Comparison of ENCODE assay signal across 15 cellular contexts in the genomic region with DNA sequence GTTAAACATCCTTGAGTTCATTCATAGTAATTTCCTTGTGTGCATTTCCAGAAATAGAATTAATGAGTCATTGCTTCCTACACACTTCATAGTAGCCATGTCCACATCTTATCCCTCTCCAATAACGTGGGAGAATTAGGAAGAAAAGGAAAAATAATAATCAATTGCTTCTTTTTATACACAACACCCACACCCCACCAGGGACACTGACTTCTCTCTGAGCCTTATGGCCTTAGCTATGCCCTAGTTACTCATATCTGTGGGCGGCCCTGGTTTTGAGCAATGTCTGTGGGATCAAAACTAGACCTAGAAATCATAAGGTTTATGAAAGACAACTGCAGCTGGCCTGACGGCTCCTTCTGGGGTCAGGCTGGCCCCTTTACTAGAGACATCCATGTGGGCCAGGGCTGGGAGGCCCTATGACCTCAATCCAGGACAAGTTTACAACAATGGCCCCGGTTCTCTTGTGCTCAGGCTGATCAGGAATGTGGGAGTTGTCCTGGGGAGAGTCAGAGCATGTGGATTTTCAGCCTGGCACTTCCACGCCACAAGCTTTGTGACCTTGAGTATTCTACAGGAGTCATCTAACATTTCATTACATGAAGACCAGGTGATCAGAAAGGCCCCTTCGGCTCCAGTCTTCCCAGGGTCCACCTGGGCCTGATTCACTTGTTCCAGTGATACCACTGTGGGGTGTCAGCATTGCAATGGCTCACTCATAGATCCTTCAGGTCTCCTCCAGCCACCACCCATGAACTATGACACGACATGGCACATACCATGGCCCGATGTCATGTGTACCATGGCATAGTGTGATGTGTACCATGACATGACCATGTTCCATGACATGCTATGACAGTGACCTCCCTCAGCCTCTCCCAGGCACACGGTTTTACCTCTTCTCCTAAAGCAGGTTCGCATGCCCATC. TPM values are rescaled to one million over a fixed set of nuclear protein-coding genes. Genes with fewer than 3 reads are reported as not detected.
DNase-seq lines count a peak whose midpoint lies in the region; ATAC-seq, FAIRE-seq and TF ChIP-seq lines count a peak whose summit lies in the region.
"Not testable (repeated sequence)": the region's sequence is repeated elsewhere in the genome, so short reads cannot be mapped to it uniquely, and the experiment has no call there.
"Had no signal": no experiment of that assay in that cellular context is flagged by ENCODE, and none has a peak within 500 bp of the region (broad histone marks: within the 10 kb centered on the region; RNA-seq: fewer than 3 reads in every experiment).

No MANE protein-coding gene starts in this region.

- not testable (repeated sequence) for H2AFZ ChIP-seq in fibroblast of lung (ENCODE audit: low read length)

- not testable (repeated sequence) for H3K36me3 ChIP-seq in fibroblast of lung (ENCODE audit: control insufficient read depth, insufficient read depth, low read length); psoas muscle (ENCODE audit: insufficient read depth in 1 of 2, low read depth in 1 of 2); upper lobe of right lung

- H3K27me3 ChIP-seq in fibroblast of lung (ENCODE audit: control insufficient read depth, insufficient read depth, low read length); psoas muscle (ENCODE audit: insufficient read depth in 3 of 3, low read length in 2 of 3); upper lobe of right lung: not testable (repeated sequence)

- intact Hi-C loops in psoas muscle (cut with DNase I); upper lobe of right lung (cut with DNase I): not testable (repeated sequence)

- H3K4me2 ChIP-seq in fibroblast of lung (ENCODE audit: extremely low read depth, insufficient read depth, low read length), result not testable (repeated sequence)

- H4K20me1 ChIP-seq in fibroblast of lung (ENCODE audit: control insufficient read depth, extremely low read depth, insufficient read depth, low read length), result not testable (repeated sequence)

- not testable (repeated sequence) for H3K9me3 ChIP-seq in fibroblast of lung (ENCODE audit: control insufficient read depth, insufficient read depth, low read depth, low read length); psoas muscle; upper lobe of right lung

- WGBS in psoas muscle, 3 donors, result 71 to 80% (median 74%) methylated on average over 9 of the region's 10 CpGs

- not testable (repeated sequence) for TF ChIP-seq CTCF in fibroblast of lung (conservative IDR thresholded peaks at IDR 0.05 in 1 of 2, IDR thresholded peaks at IDR 0.05 in 1 of 2; ENCODE audit: low read depth in 1 of 2, low read length in 2 of 2); psoas muscle (IDR thresholded peaks at IDR 0.05); upper lobe of right lung (IDR thresholded peaks at IDR 0.05)

- ATAC-seq in activated CD4-positive, CD25-positive, alpha-beta regulatory T cell treated with anti-CD3 and anti-CD28 coated beads, Interleukin-2, amount 50 U/mL, for 24 hours, result peak; percentile 17 to 45
- ATAC-seq in psoas muscle (peak; percentile 28 to 62 (median 55)), upper lobe of right lung (peak; percentile 89)

- DNase-seq in EH (ENCODE audit: low read depth) (peak; percentile 68), amniotic stem cell (lab: John Stamatoyannopoulos, UW) (peak; percentile 15), fibroblast of lung (ENCODE audit: low read depth in 2 of 2) (peak; percentile 66 to 71)
- DNase-seq in HTR-8/SVneo (ENCODE audit: insufficient read length, low spot score); psoas muscle; upper lobe of right lung: not testable (repeated sequence)

- not testable (repeated sequence) for H3K79me2 ChIP-seq in fibroblast of lung (ENCODE audit: control insufficient read depth, insufficient read depth, low read length)

- not testable (repeated sequence) for H3K27ac ChIP-seq in fibroblast of lung (ENCODE audit: insufficient read depth, low read length); psoas muscle; upper lobe of right lung

- H3K9ac ChIP-seq in fibroblast of lung (ENCODE audit: insufficient read depth, low read length), result not testable (repeated sequence)

- FAIRE-seq in HTR-8/SVneo (lab: Jason Lieb, UNC) (peak; percentile 77), islet of Langerhans (lab: Jason Lieb, UNC) (peak; percentile 17)

- not testable (repeated sequence) for H3K4me3 ChIP-seq in fibroblast of lung (replicated peaks in 1 of 4; ENCODE audit: control extremely low read depth in 1 of 4, insufficient read depth in 1 of 4, low read depth in 3 of 4, low read length in 4 of 4); psoas muscle; upper lobe of right lung

- H3K4me1 ChIP-seq in fibroblast of lung (ENCODE audit: control insufficient read depth, extremely low read depth, insufficient read depth, low read length); psoas muscle; upper lobe of right lung: not testable (repeated sequence)

RNA-seq across cellular contexts. Expression of a gene that starts 22.2 kb away (rescaled TPM):
- total RNA-seq in fibroblast of lung (not detected in 2 replicates), psoas muscle (not detected), upper lobe of right lung (not detected)
- polyA plus RNA-seq in fibroblast of lung (not detected in 2 replicates), psoas muscle (not detected)
- polyA plus RNA-seq in fibroblast of lung (2012), result not detected in 2 replicates
- polyA minus RNA-seq in fibroblast of lung (ENCODE audit: low replicate concordance), result not detected in 2 replicates
- total RNA-seq: Caco-2, chondrocyte, left lobe of liver, progenitor cell of endocrine pancreas had no signal
- polyA plus RNA-seq: BJ, esophagus, neural cell had no signal

Comparison
In these comparisons a context has a peak if more than half of its experiments do, and no peak if none do; other contexts are left out.
1. ATAC-seq: peak in every context shown above with its lines; median percentile 89 in upper lobe of right lung; 55 in psoas muscle; 31 in activated CD4-positive, CD25-positive, alpha-beta regulatory T cell treated with anti-CD3 and anti-CD28 coated beads, Interleukin-2, amount 50 U/mL, for 24 hours.